Comparison of ENCODE assay signal across 14 cellular contexts in the genomic region with DNA sequence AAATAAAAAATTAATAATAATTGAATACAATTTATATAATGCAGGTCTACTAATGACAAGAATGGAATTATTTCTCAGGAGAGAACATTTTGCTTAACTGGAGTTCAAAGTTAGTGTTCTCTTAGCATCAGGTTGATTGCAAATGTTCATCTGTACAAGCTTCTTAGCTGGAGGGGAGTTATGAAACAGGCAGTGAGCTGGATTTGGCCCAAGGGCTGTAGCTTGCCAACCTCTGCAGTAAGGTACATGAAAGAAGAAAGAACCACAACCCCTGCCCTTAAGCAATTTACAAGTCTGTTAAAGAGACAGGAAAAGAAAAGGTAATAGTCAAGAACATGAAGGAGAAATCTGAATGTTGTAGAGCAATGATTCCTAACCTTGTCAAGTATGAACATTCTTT. TPM values are rescaled to one million over a fixed set of nuclear protein-coding genes. Genes with fewer than 3 reads are reported as not detected.
DNase-seq lines count a peak whose midpoint lies in the region; ATAC-seq and TF ChIP-seq lines count a peak whose summit lies in the region.
"Had no signal": no experiment of that assay in that cellular context is flagged by ENCODE, and none has a peak within 500 bp of the region (broad histone marks: within the 10 kb centered on the region; RNA-seq: fewer than 3 reads in every experiment).

No MANE protein-coding gene starts in this region.

- H3K79me2 ChIP-seq in MM.1S (ENCODE audit: low read length), result no peaks in the 10 kb centered on the region

- H3K9me2 ChIP-seq in MM.1S (replicated peaks; ENCODE audit: insufficient read depth, low read length), result no peaks in the 10 kb centered on the region

- TF ChIP-seq CTCF in right atrium auricular region (IDR thresholded peaks at IDR 0.05) (no peak), cardiac fibroblast (IDR thresholded peaks at IDR 0.05; ENCODE audit: low read depth, low read length) (no peak), upper lobe of right lung (IDR thresholded peaks at IDR 0.05) (no peak), MM.1S (IDR thresholded peaks at IDR 0.05; ENCODE audit: low read length) (no peak)

- H3K27me3 ChIP-seq in right atrium auricular region, result no peaks in the 10 kb centered on the region
- H3K27me3 ChIP-seq in upper lobe of right lung, result no peaks in the 10 kb centered on the region
- no peaks in the 10 kb centered on the region for H3K27me3 ChIP-seq in MM.1S (replicated peaks; ENCODE audit: insufficient read depth, low read length)
- H3K27me3 ChIP-seq: foreskin keratinocyte had no signal

- H3K9me3 ChIP-seq in right atrium auricular region (no peaks in the 10 kb centered on the region), upper lobe of right lung (no peaks in the 10 kb centered on the region), MM.1S (replicated peaks; ENCODE audit: insufficient read depth, low read length) (no peaks in the 10 kb centered on the region)

- intact Hi-C loops in Right ventricle myocardium inferior (cut with DNase I), result no loop called here
- intact Hi-C loops in upper lobe of right lung (cut with DNase I), result no loop called here

- H3K36me3 ChIP-seq in right atrium auricular region (peaks cover 12% of the 10 kb centered on the region), upper lobe of right lung (peaks cover 7% of the 10 kb centered on the region), MM.1S (replicated peaks; ENCODE audit: insufficient read depth, low read length) (no peaks in the 10 kb centered on the region)

- DNase-seq in Right ventricle myocardium inferior (ENCODE audit: missing footprints), result no peak
- no peak for DNase-seq in right atrium auricular region (ENCODE audit: low spot score)
- DNase-seq in cardiac fibroblast (ENCODE audit: low read depth in 2 of 2), result peak; percentile 67 to 81
- DNase-seq in iris pigment epithelial cell (ENCODE audit: low read depth), result peak; percentile 89
- peak; percentile 71 for DNase-seq in upper lobe of right lung
- no peak for DNase-seq in DMS53 (lab: John Stamatoyannopoulos, UW)
- DNase-seq in activated effector memory CD4-positive, alpha-beta T cell treated with Interleukin-2 at 50 U/mL for 16 hours, result no peak
- no peak for DNase-seq in MM.1S
- DNase-seq: activated CD4-positive, alpha-beta T cell treated with anti-CD3 and anti-CD28 coated beads for 36 hours; left colon; NCI-H146; stimulated activated CD8-positive, alpha-beta memory T cell treated with anti-CD3 and anti-CD28 coated beads, Interleukin-4, amount 100 ng/mL, for 48 hours had no signal

- no peak overlapping the region for H3K4me3 ChIP-seq in right atrium auricular region
- no peak overlapping the region for H3K4me3 ChIP-seq in cardiac fibroblast (replicated peaks in 1 of 2; ENCODE audit: low read depth in 2 of 2, low read length in 2 of 2)
- H3K4me3 ChIP-seq in upper lobe of right lung, result no peak overlapping the region
- H3K4me3 ChIP-seq in MM.1S (ENCODE audit: low read length), result no peak overlapping the region

- no peak overlapping the region for H2AFZ ChIP-seq in MM.1S (ENCODE audit: low read length)

- H3K27ac ChIP-seq in right atrium auricular region, result no peak overlapping the region
- H3K27ac ChIP-seq in upper lobe of right lung, result no peak overlapping the region
- H3K27ac ChIP-seq in MM.1S (ENCODE audit: low read length), result no peak overlapping the region
- H3K27ac ChIP-seq: foreskin keratinocyte had no signal

- H4K20me1 ChIP-seq in MM.1S (ENCODE audit: insufficient read depth, low read length), result no peaks in the 10 kb centered on the region

- no peak overlapping the region for H3K9ac ChIP-seq in MM.1S (ENCODE audit: low read length)

- H3K4me1 ChIP-seq in right atrium auricular region (peaks cover 0 to 14% of the 10 kb centered on the region in 2 donors), upper lobe of right lung (no peaks in the 10 kb centered on the region), MM.1S (ENCODE audit: low read length) (no peaks in the 10 kb centered on the region)
- H3K4me1 ChIP-seq: foreskin keratinocyte had no signal

- ATAC-seq in Right ventricle myocardium inferior (peak; percentile 84), upper lobe of right lung (peak; percentile 78)
- ATAC-seq: activated CD4-positive, alpha-beta T cell treated with anti-CD3 and anti-CD28 coated beads for 36 hours; foreskin keratinocyte; HCT116; left colon had no signal

- no peak overlapping the region for H3K4me2 ChIP-seq in MM.1S (ENCODE audit: low read depth, low read length)

- H3F3A ChIP-seq in MM.1S (ENCODE audit: insufficient read depth, low read length), result no peaks in the 10 kb centered on the region

RNA-seq across cellular contexts. Expression of a gene that starts 17.0 kb away (rescaled TPM):
- total RNA-seq in Right ventricle myocardium inferior (22.2 TPM), right atrium auricular region (10 to 100 TPM; 27.0 to 36.2 TPM), upper lobe of right lung (34.5 TPM)

Comparison
In these comparisons a context has a peak if more than half of its experiments do, and no peak if none do; other contexts are left out.
1. DNase-seq: peak in cardiac fibroblast (2 of 2), iris pigment epithelial cell (single experiment) and upper lobe of right lung (single experiment); none in Right ventricle myocardium inferior (single experiment), right atrium auricular region (single experiment), DMS53 (single experiment), activated effector memory CD4-positive, alpha-beta T cell treated with Interleukin-2 at 50 U/mL for 16 hours (single experiment) and MM.1S (single experiment).